In genomic region chr7:33062023-33062781, GRCh38 we compare ENCODE assay signal across 8 cellular contexts. TPM values are rescaled to one million over a fixed set of nuclear protein-coding genes. Genes with fewer than 3 reads are reported as not detected.
DNase-seq lines count a peak whose midpoint lies in the region; ATAC-seq and TF ChIP-seq lines count a peak whose summit lies in the region.

Gene NT5C3A, minus strand, starts transcription at chr7:33062776. Its CDS starts 71 bp downstream, at chr7:33062705.

- peak; percentile 50 for DNase-seq in DND-41
- DNase-seq in HT-29 (ENCODE audit: low spot score), result peak; percentile 68
- peak; percentile 10 for DNase-seq in central memory CD4-positive, alpha-beta T cell
- no peak for DNase-seq in kidney epithelial cell (ENCODE audit: low read depth)
- peak; percentile 28 for DNase-seq in stimulated activated CD4-positive, alpha-beta T cell treated with anti-CD3 and anti-CD28 coated beads, Interleukin-12 subunit alpha, Interleukin-12 subunit beta, amount 100 ng/mL, for 4 hours
- no peak for DNase-seq in NCI-H1694 (lab: John Stamatoyannopoulos, UW)

- H3K4me2 ChIP-seq in DND-41 (ENCODE audit: insufficient read depth, low read length) (peak within 1 kb of the TSS; percentile 67), SU-DHL-6 (ENCODE audit: low read depth, low read length, poor library complexity, severe bottlenecking) (peak within 1 kb of the TSS; percentile 99)

- no peaks in the 10 kb centered on the region for H3K27me3 ChIP-seq in DND-41 (ENCODE audit: insufficient read depth, low read length, poor library complexity)
- H3K27me3 ChIP-seq in SU-DHL-6 (ENCODE audit: low read length), result no peaks in the 10 kb centered on the region
- H3K27me3 ChIP-seq in kidney epithelial cell (ENCODE audit: control insufficient read depth, insufficient read depth, low read length), result no peaks in the 10 kb centered on the region

- H3K27ac ChIP-seq in DND-41 (ENCODE audit: low read length) (peak within 1 kb of the TSS; percentile 90), SU-DHL-6 (ENCODE audit: low read depth, low read length) (peak within 1 kb of the TSS; percentile 82)

- no peaks in the 10 kb centered on the region for H3K9me2 ChIP-seq in SU-DHL-6 (replicated peaks; ENCODE audit: insufficient read depth, low read length)

- peak within 1 kb of the TSS; percentile 81 for H2AFZ ChIP-seq in DND-41 (ENCODE audit: low read depth, low read length)
- peak within 1 kb of the TSS; percentile 92 for H2AFZ ChIP-seq in SU-DHL-6 (ENCODE audit: low read depth, low read length, severe bottlenecking)

- H3K79me2 ChIP-seq in DND-41 (ENCODE audit: insufficient read depth, low read length), result peaks cover 55% of the 10 kb centered on the region
- peaks cover 51% of the 10 kb centered on the region for H3K79me2 ChIP-seq in SU-DHL-6 (ENCODE audit: insufficient read depth, low read length)

- ATAC-seq in DND-41 (ENCODE audit: insufficient read depth, low read depth) (peak; percentile 8), GM21367 (IDR thresholded peaks at IDR 0.05; ENCODE audit: unreplicated experiment) (peak; percentile 35)

- H3K36me3 ChIP-seq in DND-41 (ENCODE audit: insufficient read depth, low read length) (peaks cover 12% of the 10 kb centered on the region), SU-DHL-6 (ENCODE audit: low read length) (peaks cover 3% of the 10 kb centered on the region; the same call in 1 of the 2 replicates), kidney epithelial cell (ENCODE audit: control insufficient read depth, insufficient read depth, low read length) (no peaks in the 10 kb centered on the region)

- peak within 1 kb of the TSS; percentile 91 for H3K9ac ChIP-seq in DND-41 (ENCODE audit: low read depth, low read length)
- peak within 1 kb of the TSS; percentile 92 for H3K9ac ChIP-seq in SU-DHL-6 (ENCODE audit: low read length)

- H4K20me1 ChIP-seq in DND-41 (ENCODE audit: insufficient read depth, low read length), result peaks cover 39% of the 10 kb centered on the region
- peaks cover 36% of the 10 kb centered on the region for H4K20me1 ChIP-seq in SU-DHL-6 (ENCODE audit: low read depth, low read length)

- H3K4me3 ChIP-seq in DND-41 (ENCODE audit: low read depth in 1 of 2, low read length in 2 of 2) (peak within 1 kb of the TSS; percentile 69 to 95), SU-DHL-6 (ENCODE audit: insufficient read depth, low read length, poor library complexity, severe bottlenecking) (peak within 1 kb of the TSS; percentile 80), kidney epithelial cell (ENCODE audit: low read depth, low read length) (peak within 1 kb of the TSS; percentile 75)

- no peak for TF ChIP-seq CTCF in DND-41 (IDR thresholded peaks at IDR 0.05; ENCODE audit: borderline replicate concordance, extremely low read depth, low read length, poor library complexity, severe bottlenecking)
- no peak for TF ChIP-seq CTCF in SU-DHL-6 (IDR thresholded peaks at IDR 0.05; ENCODE audit: insufficient read depth, low read length, poor library complexity, severe bottlenecking)
- no peak for TF ChIP-seq CTCF in kidney epithelial cell (IDR thresholded peaks at IDR 0.05; ENCODE audit: insufficient read depth, low read length, poor library complexity, severe bottlenecking)

- H3F3A ChIP-seq in SU-DHL-6 (ENCODE audit: insufficient read depth), result no peaks in the 10 kb centered on the region

- H3K4me1 ChIP-seq in DND-41 (ENCODE audit: insufficient read depth, low read length), result peaks cover 42% of the 10 kb centered on the region

- H3K9me3 ChIP-seq in DND-41 (ENCODE audit: insufficient read depth, low read length, severe bottlenecking), result peaks cover 4% of the 10 kb centered on the region
- peaks cover 5% of the 10 kb centered on the region; the same call in 1 of the 2 replicates for H3K9me3 ChIP-seq in SU-DHL-6 (ENCODE audit: insufficient read depth, low read length)

RNA-seq across cellular contexts. Expression of gene NT5C3A, which starts in this region (rescaled TPM):
- 30.6 and 35.6 TPM in 2 replicates for total RNA-seq in HT-29 (2014; rRNA removed; shearing (Covaris generic))
- total RNA-seq in kidney epithelial cell, result 17.8 and 20.7 TPM in 2 replicates

Comparison
In these comparisons a context has a peak if more than half of its experiments do, and no peak if none do; other contexts are left out.
1. DNase-seq: peak in DND-41 (single experiment), HT-29 (single experiment), central memory CD4-positive, alpha-beta T cell (single experiment) and stimulated activated CD4-positive, alpha-beta T cell treated with anti-CD3 and anti-CD28 coated beads, Interleukin-12 subunit alpha, Interleukin-12 subunit beta, amount 100 ng/mL, for 4 hours (single experiment); none in kidney epithelial cell (single experiment) and NCI-H1694 (single experiment).
2. Peak in every context shown above with its lines, with median percentiles within 50 percentile points of each other: H3K4me3 ChIP-seq.